ENCODE assay signal across 29 cellular contexts in genomic region chr3:196677929-196678328, GRCh38. TPM values are rescaled to one million over a fixed set of nuclear protein-coding genes. Genes with fewer than 3 reads are reported as not detected.
"Had no signal": no experiment of that assay in that cellular context is flagged by ENCODE, and none has a peak within 500 bp of the region (broad histone marks: within the 10 kb centered on the region; RNA-seq: fewer than 3 reads in every experiment).

No MANE protein-coding gene starts in this region.

- H3K4me1 Mint-ChIP-seq: brain, mesothelial cell of epicardium had no signal

- H3K27ac Mint-ChIP-seq: activated naive CD8-positive, alpha-beta T cell treated with anti-CD3 and anti-CD28 coated beads for 36 hours; brain; mesothelial cell of epicardium had no signal

- ATAC-seq: left cardiac atrium; naive thymus-derived CD4-positive, alpha-beta T cell; pancreas; psoas muscle; SK-N-SH treated with all-trans-retinoic acid at 6 μM for 48 hours had no signal

- H3K9me3 Mint-ChIP-seq: activated naive CD8-positive, alpha-beta T cell treated with anti-CD3 and anti-CD28 coated beads for 36 hours had no signal

- FAIRE-seq: frontal cortex, keratinocyte, pancreas, small intestine had no signal

- H3K27me3 ChIP-seq: ascending aorta, cardiac muscle cell, colonic mucosa, dorsolateral prefrontal cortex, sigmoid colon had no signal

- H3K9me3 ChIP-seq: ascending aorta, colonic mucosa, pancreas, psoas muscle, sigmoid colon, tibial nerve had no signal

- H3K27ac ChIP-seq: ascending aorta, cardiac muscle cell, colonic mucosa, dorsolateral prefrontal cortex, pancreas, psoas muscle, sigmoid colon, tibial nerve had no signal

- H3K27me3 Mint-ChIP-seq: activated naive CD8-positive, alpha-beta T cell treated with anti-CD3 and anti-CD28 coated beads for 36 hours; naive thymus-derived CD4-positive, alpha-beta T cell had no signal

- DNase-seq: activated CD4-positive, alpha-beta T cell treated with anti-CD3 and anti-CD28 coated beads, Interleukin-2, amount 50 U/mL, for 4 hours; activated CD8-positive, alpha-beta memory T cell treated with anti-CD3 and anti-CD28 coated beads, Interleukin-2, amount 50 U/mL, for 4 hours; activated naive CD4-positive, alpha-beta T cell; activated naive CD8-positive, alpha-beta T cell treated with anti-CD3 and anti-CD28 coated beads for 36 hours; activated T-cell treated with anti-CD3 and anti-CD28 coated beads, Interleukin-2, amount 50 U/mL, for 1 hour; cerebellar nuclear complex; colonic mucosa; dorsolateral prefrontal cortex; effector memory CD4-positive, alpha-beta T cell; glutamatergic neuron; left cardiac atrium; naive thymus-derived CD4-positive, alpha-beta T cell; nucleus accumbens; pancreas; psoas muscle; sigmoid colon; small intestine; stimulated activated CD4-positive, alpha-beta T cell treated with anti-CD3 and anti-CD28 coated beads, Interleukin-4, amount 100 ng/mL, for 4 hours; stimulated activated CD8-positive, alpha-beta memory T cell treated with anti-CD3 and anti-CD28 coated beads, Interleukin-4, amount 100 ng/mL, for 48 hours; stimulated activated naive CD4-positive, alpha-beta T cell treated with Interleukin-2 at 50 U/mL for 16 hours had no signal

- H3K36me3 ChIP-seq: ascending aorta, cardiac muscle cell, colonic mucosa, pancreas, sigmoid colon, tibial nerve had no signal

- H3K36me3 Mint-ChIP-seq: brain, mesothelial cell of epicardium had no signal

- H3K4me3 Mint-ChIP-seq: activated naive CD8-positive, alpha-beta T cell treated with anti-CD3 and anti-CD28 coated beads for 36 hours; brain; mesothelial cell of epicardium had no signal

- H3K4me1 ChIP-seq: ascending aorta, colonic mucosa, pancreas, psoas muscle, sigmoid colon, tibial nerve had no signal

- H3K4me3 ChIP-seq: ascending aorta, cardiac muscle cell, colonic mucosa, dorsolateral prefrontal cortex, pancreas, psoas muscle, sigmoid colon, tibial nerve had no signal

RNA-seq across cellular contexts. Expression of gene NRROS, which starts 38.4 kb away (rescaled TPM):
- polyA plus RNA-seq: cardiac muscle cell, neural cell had no signal
